ENCODE assay signal across 11 cellular contexts in the genomic region with DNA sequence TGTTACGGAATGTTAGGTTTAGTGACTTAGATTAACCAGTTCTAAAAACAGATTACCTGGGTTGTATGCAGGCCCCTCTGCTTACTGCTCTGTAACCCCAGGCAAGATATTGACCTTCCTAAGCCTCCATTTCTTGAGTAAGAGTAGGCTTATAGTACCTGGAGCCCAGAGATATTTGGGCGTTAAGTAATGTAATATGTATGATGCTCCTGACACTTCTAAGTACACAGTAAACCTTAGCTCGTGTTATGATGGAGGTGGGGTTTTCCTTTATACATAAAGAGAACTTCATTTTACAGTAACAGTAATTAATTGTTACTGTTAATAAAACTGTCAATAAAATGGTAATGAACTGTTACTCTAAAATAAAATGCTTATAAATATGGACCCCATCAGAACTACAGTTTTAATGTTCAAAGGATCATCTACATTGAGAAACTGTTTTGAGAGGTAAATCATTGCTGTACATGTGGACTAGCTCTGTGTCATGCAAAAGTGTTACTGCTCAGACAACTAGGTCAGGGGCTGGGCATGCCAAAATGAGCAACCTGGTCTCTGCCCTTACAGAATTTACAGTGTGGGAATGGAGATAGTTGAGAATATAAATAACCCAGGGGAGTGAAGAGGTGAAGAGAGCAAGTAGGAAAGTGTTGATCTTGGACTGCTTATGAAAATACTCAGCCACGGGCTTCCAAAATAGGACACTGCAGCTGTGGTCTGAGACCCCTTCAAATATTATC. TPM values are rescaled to one million over a fixed set of nuclear protein-coding genes. Genes with fewer than 3 reads are reported as not detected.
A peak's percentile ranks its signal among the peaks of the same experiment; 100 is the strongest.
DNase-seq lines count a peak whose midpoint lies in the region; ATAC-seq lines count a peak whose summit lies in the region.
"Had no signal": no experiment of that assay in that cellular context is flagged by ENCODE, and none has a peak within 500 bp of the region (broad histone marks: within the 10 kb centered on the region; RNA-seq: fewer than 3 reads in every experiment).

No MANE protein-coding gene starts in this region.

- POLR2A ChIA-PET in activated CD8-positive, alpha-beta T cell treated with anti-CD3 and anti-CD28 coated beads, Interleukin-2, amount 10 ng/mL, durations not matched to agents 7 days and 5 days (lab: Charles Lee) = interaction anchor here (0.9 to 6.6 kb wide), 10 partner anchors 8 to 184 kb away, joined by 3 to 38 read pairs (median 5); a partner anchor contains a TSS

- H3K36me3 Mint-ChIP-seq in activated T-cell treated with anti-CD3 and anti-CD28 coated beads, Interleukin-2, amount 50 U/mL, for 24 hours (ENCODE audit: low read depth) = peaks cover 76% of the 10 kb centered on the region
- peaks cover 64% of the 10 kb centered on the region for H3K36me3 Mint-ChIP-seq in activated CD8-positive, alpha-beta T cell treated with anti-CD3 and anti-CD28 coated beads, Interleukin-2, amount 10 ng/mL, durations not matched to agents 7 days and 5 days (ENCODE audit: low read depth)

- intact Hi-C loops in Right ventricle myocardium superior (cut with DNase I) = no loop called here

- no peaks in the 10 kb centered on the region for H3K27me3 Mint-ChIP-seq in activated T-cell treated with anti-CD3 and anti-CD28 coated beads, Interleukin-2, amount 50 U/mL, for 24 hours
- no peaks in the 10 kb centered on the region for H3K27me3 Mint-ChIP-seq in activated CD8-positive, alpha-beta T cell treated with anti-CD3 and anti-CD28 coated beads, Interleukin-2, amount 10 ng/mL, durations not matched to agents 7 days and 5 days (ENCODE audit: low read depth)

- CTCF ChIA-PET in activated CD8-positive, alpha-beta T cell treated with anti-CD3 and anti-CD28 coated beads, Interleukin-2, amount 10 ng/mL, durations not matched to agents 7 days and 5 days (lab: Charles Lee) = interaction anchor here (0.7 to 7.2 kb wide), 10 partner anchors 9 to 329 kb away, joined by 3 to 80 read pairs (median 14); a partner anchor contains a TSS

- no peak overlapping the region for H3K4me3 Mint-ChIP-seq in activated T-cell treated with anti-CD3 and anti-CD28 coated beads, Interleukin-2, amount 50 U/mL, for 24 hours
- no peak overlapping the region for H3K4me3 Mint-ChIP-seq in activated CD8-positive, alpha-beta T cell treated with anti-CD3 and anti-CD28 coated beads, Interleukin-2, amount 10 ng/mL, durations not matched to agents 7 days and 5 days

- no peak for DNase-seq in activated T-cell treated with anti-CD3 and anti-CD28 coated beads, Interleukin-2, amount 50 U/mL, for 24 hours
- DNase-seq in activated T-cell treated with anti-CD3 and anti-CD28 coated beads, Interleukin-2, amount 50 U/mL, for 48 hours = no peak
- DNase-seq in activated CD8-positive, alpha-beta T cell treated with anti-CD3 and anti-CD28 coated beads, Interleukin-2, amount 10 ng/mL, durations not matched to agents 7 days and 5 days = no peak
- DNase-seq in Right ventricle myocardium superior = no peak
- DNase-seq in stimulated activated naive CD8-positive, alpha-beta T cell treated with anti-CD3 and anti-CD28 coated beads, Interleukin-15, Interleukin-2, amounts not matched to agents 100 U/mL and 50 U/mL, for 24 hours = no peak
- no peak for DNase-seq in NCI-H1436 treated with DMSO at 0.1 percent for 48 hours (lab: John Stamatoyannopoulos, UW)
- DNase-seq in stimulated activated CD8-positive, alpha-beta memory T cell treated with anti-CD3 and anti-CD28 coated beads, Interleukin-4, amount 100 ng/mL, for 48 hours = no peak
- DNase-seq: ACHN, PC-3 had no signal

- H3K9me3 Mint-ChIP-seq in activated T-cell treated with anti-CD3 and anti-CD28 coated beads, Interleukin-2, amount 50 U/mL, for 24 hours = peaks cover 13% of the 10 kb centered on the region
- peaks cover 18% of the 10 kb centered on the region for H3K9me3 Mint-ChIP-seq in activated CD8-positive, alpha-beta T cell treated with anti-CD3 and anti-CD28 coated beads, Interleukin-2, amount 10 ng/mL, durations not matched to agents 7 days and 5 days (ENCODE audit: insufficient read depth)

- ATAC-seq in activated CD8-positive, alpha-beta T cell treated with anti-CD3 and anti-CD28 coated beads, Interleukin-2, amount 10 ng/mL, durations not matched to agents 7 days and 5 days = peak; percentile 22
- ATAC-seq in Right ventricle myocardium superior (ENCODE audit: poor library complexity) = peak; percentile 83
- ATAC-seq in stimulated activated naive CD8-positive, alpha-beta T cell treated with anti-CD3 and anti-CD28 coated beads, Interleukin-15, Interleukin-2, amounts not matched to agents 100 U/mL and 50 U/mL, for 24 hours = peak; percentile 51
- ATAC-seq in GM18868 (IDR thresholded peaks at IDR 0.05; ENCODE audit: unreplicated experiment) = no peak
- ATAC-seq: esophagus mucosa, PC-3 had no signal

- H3K27ac Mint-ChIP-seq in activated T-cell treated with anti-CD3 and anti-CD28 coated beads, Interleukin-2, amount 50 U/mL, for 24 hours = peak overlapping the region; percentile 78
- peak overlapping the region; percentile 76 for H3K27ac Mint-ChIP-seq in activated CD8-positive, alpha-beta T cell treated with anti-CD3 and anti-CD28 coated beads, Interleukin-2, amount 10 ng/mL, durations not matched to agents 7 days and 5 days

- H3K4me1 Mint-ChIP-seq in activated T-cell treated with anti-CD3 and anti-CD28 coated beads, Interleukin-2, amount 50 U/mL, for 24 hours (ENCODE audit: low read depth) = peaks cover 94% of the 10 kb centered on the region
- peaks cover 91% of the 10 kb centered on the region for H3K4me1 Mint-ChIP-seq in activated CD8-positive, alpha-beta T cell treated with anti-CD3 and anti-CD28 coated beads, Interleukin-2, amount 10 ng/mL, durations not matched to agents 7 days and 5 days (ENCODE audit: low read depth)

RNA-seq across cellular contexts. Expression of a gene that starts 26.6 kb away (rescaled TPM):
- total RNA-seq in activated CD8-positive, alpha-beta T cell treated with anti-CD3 and anti-CD28 coated beads, Interleukin-2, amount 10 ng/mL, durations not matched to agents 7 days and 5 days = 10 to 100 TPM; 32.9 to 35.0 TPM
- 5.9 TPM for total RNA-seq in Right ventricle myocardium superior
